In the genomic region with DNA sequence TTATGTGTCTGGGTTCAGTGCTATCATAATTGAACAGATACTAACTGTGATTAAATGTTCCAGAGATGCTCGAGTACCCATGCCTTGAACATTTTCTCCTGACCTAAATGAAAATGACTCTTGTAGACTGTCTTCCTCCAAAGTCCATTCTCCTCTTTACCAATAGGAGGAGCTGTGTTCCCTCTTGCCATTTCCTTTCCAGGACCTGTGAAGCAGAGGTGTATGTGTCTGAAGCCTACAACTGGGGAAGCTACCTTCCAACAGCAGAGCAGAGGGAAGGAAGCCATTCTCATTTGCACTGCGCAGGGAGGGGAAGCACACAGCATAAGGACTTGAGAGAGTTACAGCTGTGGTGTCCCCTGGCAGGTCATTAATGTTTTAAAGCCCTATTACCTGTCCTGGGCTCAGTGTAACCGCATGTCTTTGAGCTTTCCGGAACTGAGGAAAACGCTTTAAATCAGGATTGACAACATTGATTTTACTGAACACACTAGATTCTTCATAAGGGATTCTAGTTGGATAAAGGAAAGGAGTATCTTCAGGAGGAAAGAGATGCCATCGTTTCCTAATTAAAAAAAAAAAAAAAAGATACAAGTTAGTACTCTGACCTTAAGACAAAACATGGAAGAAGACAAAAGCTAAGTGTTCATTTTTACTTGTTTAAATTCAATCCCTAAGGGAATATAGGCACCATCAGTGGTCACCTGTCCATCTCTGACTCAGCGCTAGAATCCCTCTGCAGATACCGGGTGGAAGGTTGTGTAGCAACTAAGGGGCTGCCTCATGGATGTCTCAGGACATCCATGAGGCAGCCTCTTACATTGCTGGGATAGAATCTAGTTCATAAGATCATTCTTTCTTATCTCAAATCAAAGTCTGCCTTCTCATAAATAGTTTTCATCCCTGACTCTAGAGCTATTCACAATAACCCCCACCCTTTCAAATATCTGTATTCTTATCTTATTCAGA, we compare ENCODE assay signal across 8 cellular contexts. TPM values are rescaled to one million over a fixed set of nuclear protein-coding genes. Genes with fewer than 3 reads are reported as not detected.
DNase-seq lines count a peak whose midpoint lies in the region; ATAC-seq and TF ChIP-seq lines count a peak whose summit lies in the region.

No MANE protein-coding gene starts in this region.

- intact Hi-C loops in testis (cut with DNase I; ENCODE audit: low total_unique reads), result no loop called here

- DNase-seq in GM06990 (ENCODE audit: extremely low read depth, insufficient read length) (no peak), hepatic stellate cell (ENCODE audit: low spot score) (peak; percentile 27), testis (no peak)

- no peak for ATAC-seq in GM21447 (IDR thresholded peaks at IDR 0.05; ENCODE audit: unreplicated experiment)
- ATAC-seq in HG03565 (IDR thresholded peaks at IDR 0.05; ENCODE audit: unreplicated experiment), result no peak
- no peak for ATAC-seq in HG02973 (IDR thresholded peaks at IDR 0.05; ENCODE audit: unreplicated experiment)

- no peak for TF ChIP-seq POLR2A in testis (IDR thresholded peaks at IDR 0.05)

- H3K27me3 ChIP-seq in GM06990 (replicated peaks; ENCODE audit: control insufficient read depth, insufficient read depth, low read length) (no peaks in the 10 kb centered on the region), testis (no peaks in the 10 kb centered on the region)

- H3K9me3 ChIP-seq in HEK293 (ENCODE audit: control insufficient read depth, insufficient read depth, low read depth, low read length), result no peaks in the 10 kb centered on the region
- no peaks in the 10 kb centered on the region for H3K9me3 ChIP-seq in testis

- CTCF ChIA-PET in HEK293 (lab: Yijun Ruan, JAX), result interaction anchor here (0.5 to 1.6 kb wide), 20 partner anchors 10 to 504 kb away, joined by 3 to 10 read pairs (median 4); a partner anchor contains a TSS

- H3K4me1 ChIP-seq in HEK293 (ENCODE audit: control insufficient read depth, insufficient read depth, low read length) (no peaks in the 10 kb centered on the region), testis (no peaks in the 10 kb centered on the region)

- TF ChIP-seq CTCF in GM06990 (IDR thresholded peaks at IDR 0.05; ENCODE audit: insufficient read depth, low read length, poor library complexity, severe bottlenecking) (peak; percentile 87), HEK293 (tag by site-specific recombination; IDR thresholded peaks at IDR 0.05) (no peak), VCaP (conservative IDR thresholded peaks at IDR 0.05) (peak; percentile 47), testis (IDR thresholded peaks at IDR 0.05) (peak; percentile 41 to 62 (median 62))

- H3K4me3 ChIP-seq in GM06990 (replicated peaks; ENCODE audit: low read depth, low read length), result no peak overlapping the region
- H3K4me3 ChIP-seq in HEK293 (ENCODE audit: low read depth, low read length), result no peak overlapping the region
- no peak overlapping the region for H3K4me3 ChIP-seq in testis

- POLR2A ChIA-PET in HEK293 (lab: Yijun Ruan, JAX), result no interaction called here

- 84 to 86% methylated on average over 8 of the region's 8 CpGs for WGBS in testis, 2 donors

- H3K36me3 ChIP-seq in GM06990 (ENCODE audit: control insufficient read depth, insufficient read depth, low read length) (no peaks in the 10 kb centered on the region; the same call in 1 of the 2 replicates), HEK293 (ENCODE audit: control insufficient read depth in 2 of 2, insufficient read depth in 1 of 2, low read length in 2 of 2) (peaks cover 0 to 24% of the 10 kb centered on the region in 2 experiments; a peak in 1 of 3 replicates), testis (ENCODE audit: low read depth, missing control alignments) (no peaks in the 10 kb centered on the region)

- H3K27ac ChIP-seq in HEK293 (ENCODE audit: extremely low read depth, low read depth, low read length), result no peak overlapping the region
- H3K27ac ChIP-seq in VCaP, result no peak overlapping the region
- H3K27ac ChIP-seq in testis, result no peak overlapping the region

TF ChIP-seq in HEK293, 187 proteins besides CTCF, POLR2A, EP300 and RAD21:
- TF ChIP-seq ZFP41 (tag by site-specific recombination; IDR thresholded peaks at IDR 0.05; ENCODE audit: borderline replicate concordance), result no peak
- no peak for TF ChIP-seq ZNF391 (tag by site-specific recombination; IDR thresholded peaks at IDR 0.05; ENCODE audit: borderline replicate concordance, low read depth)
- TF ChIP-seq, protein P1, sequence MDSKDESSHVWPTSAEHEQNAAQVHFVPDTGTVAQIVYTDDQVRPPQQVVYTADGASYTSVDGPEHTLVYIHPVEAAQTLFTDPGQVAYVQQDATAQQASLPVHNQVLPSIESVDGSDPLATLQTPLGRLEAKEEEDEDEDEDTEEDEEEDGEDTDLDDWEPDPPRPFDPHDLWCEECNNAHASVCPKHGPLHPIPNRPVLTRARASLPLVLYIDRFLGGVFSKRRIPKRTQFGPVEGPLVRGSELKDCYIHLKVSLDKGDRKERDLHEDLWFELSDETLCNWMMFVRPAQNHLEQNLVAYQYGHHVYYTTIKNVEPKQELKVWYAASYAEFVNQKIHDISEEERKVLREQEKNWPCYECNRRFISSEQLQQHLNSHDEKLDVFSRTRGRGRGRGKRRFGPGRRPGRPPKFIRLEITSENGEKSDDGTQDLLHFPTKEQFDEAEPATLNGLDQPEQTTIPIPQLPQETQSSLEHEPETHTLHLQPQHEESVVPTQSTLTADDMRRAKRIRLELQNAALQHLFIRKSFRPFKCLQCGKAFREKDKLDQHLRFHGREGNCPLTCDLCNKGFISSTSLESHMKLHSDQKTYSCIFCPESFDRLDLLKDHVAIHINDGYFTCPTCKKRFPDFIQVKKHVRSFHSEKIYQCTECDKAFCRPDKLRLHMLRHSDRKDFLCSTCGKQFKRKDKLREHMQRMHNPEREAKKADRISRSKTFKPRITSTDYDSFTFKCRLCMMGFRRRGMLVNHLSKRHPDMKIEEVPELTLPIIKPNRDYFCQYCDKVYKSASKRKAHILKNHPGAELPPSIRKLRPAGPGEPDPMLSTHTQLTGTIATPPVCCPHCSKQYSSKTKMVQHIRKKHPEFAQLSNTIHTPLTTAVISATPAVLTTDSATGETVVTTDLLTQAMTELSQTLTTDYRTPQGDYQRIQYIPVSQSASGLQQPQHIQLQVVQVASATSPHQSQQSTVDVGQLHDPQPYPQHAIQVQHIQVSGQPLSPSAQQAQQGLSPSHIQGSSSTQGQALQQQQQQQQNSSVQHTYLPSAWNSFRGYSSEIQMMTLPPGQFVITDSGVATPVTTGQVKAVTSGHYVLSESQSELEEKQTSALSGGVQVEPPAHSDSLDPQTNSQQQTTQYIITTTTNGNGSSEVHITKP (tag by site-specific recombination; IDR thresholded peaks at IDR 0.05), result no peak
- TF ChIP-seq ZNF654 (tag by site-specific recombination; IDR thresholded peaks at IDR 0.05; ENCODE audit: low read depth), result peak; percentile 64
- TF ChIP-seq ZNF202 (tag by site-specific recombination; IDR thresholded peaks at IDR 0.05; ENCODE audit: borderline replicate concordance), result no peak

RNA-seq across cellular contexts. Expression of a gene that starts 38.5 kb away (rescaled TPM):
- 10 to 100 TPM; 10.6 to 11.1 TPM for total RNA-seq in testis
- 26.5 TPM for polyA plus RNA-seq in testis (ENCODE audit: insufficient read depth, low read depth, low replicate concordance)

RNA-seq across cellular contexts. Expression of a gene that starts 39.7 kb away (rescaled TPM):
- 10 to 100 TPM; 17.7 to 23.7 TPM for total RNA-seq in testis
- 12.4 TPM for polyA plus RNA-seq in testis (ENCODE audit: insufficient read depth, low read depth, low replicate concordance)
